8 cellular contexts compared by ENCODE assay signal in the genomic region with DNA sequence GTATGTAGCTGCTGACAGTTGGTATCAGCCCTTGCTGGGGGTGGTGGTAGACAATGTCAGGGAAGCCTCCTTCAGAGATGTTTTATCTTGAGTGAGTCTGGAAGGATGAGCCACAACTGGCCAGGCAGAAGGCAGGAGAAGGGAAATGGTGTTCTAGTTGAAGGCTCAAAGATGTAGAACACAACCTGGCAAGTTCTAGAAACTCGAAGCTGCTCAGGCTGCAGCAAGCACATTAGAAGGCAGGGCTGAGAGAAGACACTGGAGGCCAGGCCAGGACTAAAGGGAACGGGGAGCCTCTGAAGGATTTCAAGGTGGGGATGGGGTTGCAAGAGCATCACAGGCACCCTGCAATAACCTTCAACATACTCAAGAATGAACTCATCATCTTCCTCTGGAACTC. TPM values are rescaled to one million over a fixed set of nuclear protein-coding genes. Genes with fewer than 3 reads are reported as not detected.
DNase-seq lines count a peak whose midpoint lies in the region; ATAC-seq and TF ChIP-seq lines count a peak whose summit lies in the region.

No MANE protein-coding gene starts in this region.

- DNase-seq in activated CD4-positive, alpha-beta memory T cell treated with anti-CD3 and anti-CD28 coated beads, Interleukin-2, amount 10 ng/mL, durations not matched to agents 7 days and 5 days, result no peak
- no peak for DNase-seq in activated CD4-positive, alpha-beta memory T cell treated with anti-CD3 and anti-CD28 coated beads for 36 hours
- no peak for DNase-seq in activated T-helper 2 cell treated with anti-CD3 and anti-CD28 coated beads, Interferon-gamma antibody, Interleukin-2, Interleukin-4, amounts not matched to agents 10 μg/mL and 5 μg/mL and 100 μg/mL, durations not matched to agents 14 hours and 24 hours and 36 hours (ENCODE audit: low spot score)
- DNase-seq in glutamatergic neuron (no peak), type B pancreatic cell (ENCODE audit: extremely low spot score, unreplicated experiment) (no peak), lower lobe of right lung (no peak), NCI-H1105 (lab: John Stamatoyannopoulos, UW) (no peak)
- DNase-seq in stimulated activated CD4-positive, alpha-beta T cell treated with anti-CD3 and anti-CD28 coated beads, Interleukin-12 subunit alpha, Interleukin-12 subunit beta, amount 100 ng/mL, for 4 hours, result no peak

- H3K4me3 Mint-ChIP-seq in activated CD4-positive, alpha-beta memory T cell treated with anti-CD3 and anti-CD28 coated beads, Interleukin-2, amount 10 ng/mL, durations not matched to agents 7 days and 5 days, result no peak overlapping the region
- no peak overlapping the region for H3K4me3 Mint-ChIP-seq in activated CD4-positive, alpha-beta memory T cell treated with anti-CD3 and anti-CD28 coated beads for 36 hours
- H3K4me3 Mint-ChIP-seq in activated T-helper 2 cell treated with anti-CD3 and anti-CD28 coated beads, Interferon-gamma antibody, Interleukin-2, Interleukin-4, amounts not matched to agents 10 μg/mL and 5 μg/mL and 100 μg/mL, durations not matched to agents 14 hours and 24 hours and 36 hours (ENCODE audit: low read depth), result no peak overlapping the region
- H3K4me3 Mint-ChIP-seq in glutamatergic neuron (ENCODE audit: unreplicated experiment), result no peak overlapping the region
- H3K4me3 Mint-ChIP-seq in type B pancreatic cell, result no peak overlapping the region

- no peaks in the 10 kb centered on the region for H3K9me3 ChIP-seq in lower lobe of right lung

- H3K36me3 ChIP-seq in lower lobe of right lung, result peaks cover 33% of the 10 kb centered on the region

- H3K9me3 Mint-ChIP-seq in activated CD4-positive, alpha-beta memory T cell treated with anti-CD3 and anti-CD28 coated beads, Interleukin-2, amount 10 ng/mL, durations not matched to agents 7 days and 5 days, result no peaks in the 10 kb centered on the region
- no peaks in the 10 kb centered on the region for H3K9me3 Mint-ChIP-seq in activated CD4-positive, alpha-beta memory T cell treated with anti-CD3 and anti-CD28 coated beads for 36 hours
- no peaks in the 10 kb centered on the region for H3K9me3 Mint-ChIP-seq in activated T-helper 2 cell treated with anti-CD3 and anti-CD28 coated beads, Interferon-gamma antibody, Interleukin-2, Interleukin-4, amounts not matched to agents 10 μg/mL and 5 μg/mL and 100 μg/mL, durations not matched to agents 14 hours and 24 hours and 36 hours
- peaks cover 13% of the 10 kb centered on the region for H3K9me3 Mint-ChIP-seq in glutamatergic neuron (ENCODE audit: unreplicated experiment)
- no peaks in the 10 kb centered on the region for H3K9me3 Mint-ChIP-seq in type B pancreatic cell

- TF ChIP-seq CTCF in glutamatergic neuron (IDR thresholded peaks at IDR 0.05; ENCODE audit: partially characterized antibody, unreplicated experiment) (no peak), type B pancreatic cell (conservative IDR thresholded peaks at IDR 0.05) (no peak), lower lobe of right lung (IDR thresholded peaks at IDR 0.05) (no peak)

- ATAC-seq in lower lobe of right lung, result no peak

- intact Hi-C loops in activated CD4-positive, alpha-beta memory T cell treated with anti-CD3 and anti-CD28 coated beads for 36 hours (cut with micrococcal nuclease), result loop anchor here (2.0 to 5.0 kb wide), 2 partner anchors 92 to 188 kb away; a partner anchor contains a TSS
- intact Hi-C loops in activated T-helper 2 cell treated with anti-CD3 and anti-CD28 coated beads, Interferon-gamma antibody, Interleukin-2, Interleukin-4, amounts not matched to agents 10 μg/mL and 5 μg/mL and 100 μg/mL, durations not matched to agents 14 hours and 24 hours and 36 hours (cut with micrococcal nuclease), result loop anchor here (2.0 to 5.0 kb wide), 4 partner anchors 83 to 200 kb away; a partner anchor contains a TSS
- intact Hi-C loops in lower lobe of right lung (cut with DNase I), result no loop called here

- no peaks in the 10 kb centered on the region for H3K27me3 ChIP-seq in lower lobe of right lung (ENCODE audit: low read depth)

- POLR2A ChIA-PET in activated CD4-positive, alpha-beta memory T cell treated with anti-CD3 and anti-CD28 coated beads, Interleukin-2, amount 10 ng/mL, durations not matched to agents 7 days and 5 days (lab: Charles Lee), result interaction anchor here (1.2 to 2.6 kb wide), 5 partner anchors 40 to 346 kb away, joined by 3 to 17 read pairs (median 3); a partner anchor contains a TSS
- POLR2A ChIA-PET in activated CD4-positive, alpha-beta memory T cell treated with anti-CD3 and anti-CD28 coated beads for 36 hours (lab: Charles Lee), result no interaction called here

- H3K27ac ChIP-seq in lower lobe of right lung, result no peak overlapping the region

- peak overlapping the region; percentile 17 for H3K27ac Mint-ChIP-seq in activated CD4-positive, alpha-beta memory T cell treated with anti-CD3 and anti-CD28 coated beads, Interleukin-2, amount 10 ng/mL, durations not matched to agents 7 days and 5 days
- H3K27ac Mint-ChIP-seq in activated CD4-positive, alpha-beta memory T cell treated with anti-CD3 and anti-CD28 coated beads for 36 hours, result no peak overlapping the region
- H3K27ac Mint-ChIP-seq in activated T-helper 2 cell treated with anti-CD3 and anti-CD28 coated beads, Interferon-gamma antibody, Interleukin-2, Interleukin-4, amounts not matched to agents 10 μg/mL and 5 μg/mL and 100 μg/mL, durations not matched to agents 14 hours and 24 hours and 36 hours, result peak overlapping the region; percentile 28
- H3K27ac Mint-ChIP-seq in glutamatergic neuron (ENCODE audit: unreplicated experiment) (peak overlapping the region; percentile 1), type B pancreatic cell (peak overlapping the region; percentile 35)

- H3K36me3 Mint-ChIP-seq in activated CD4-positive, alpha-beta memory T cell treated with anti-CD3 and anti-CD28 coated beads, Interleukin-2, amount 10 ng/mL, durations not matched to agents 7 days and 5 days (ENCODE audit: low read depth), result peaks cover 38% of the 10 kb centered on the region
- H3K36me3 Mint-ChIP-seq in activated CD4-positive, alpha-beta memory T cell treated with anti-CD3 and anti-CD28 coated beads for 36 hours, result peaks cover 3% of the 10 kb centered on the region
- peaks cover 70% of the 10 kb centered on the region for H3K36me3 Mint-ChIP-seq in activated T-helper 2 cell treated with anti-CD3 and anti-CD28 coated beads, Interferon-gamma antibody, Interleukin-2, Interleukin-4, amounts not matched to agents 10 μg/mL and 5 μg/mL and 100 μg/mL, durations not matched to agents 14 hours and 24 hours and 36 hours (ENCODE audit: low read depth)
- H3K36me3 Mint-ChIP-seq in glutamatergic neuron (ENCODE audit: unreplicated experiment) (peaks cover 13% of the 10 kb centered on the region), type B pancreatic cell (peaks cover 15% of the 10 kb centered on the region)

- H3K4me1 Mint-ChIP-seq in activated CD4-positive, alpha-beta memory T cell treated with anti-CD3 and anti-CD28 coated beads, Interleukin-2, amount 10 ng/mL, durations not matched to agents 7 days and 5 days, result peaks cover 57% of the 10 kb centered on the region
- H3K4me1 Mint-ChIP-seq in activated CD4-positive, alpha-beta memory T cell treated with anti-CD3 and anti-CD28 coated beads for 36 hours (ENCODE audit: low read depth), result peaks cover 15% of the 10 kb centered on the region
- peaks cover 75% of the 10 kb centered on the region for H3K4me1 Mint-ChIP-seq in activated T-helper 2 cell treated with anti-CD3 and anti-CD28 coated beads, Interferon-gamma antibody, Interleukin-2, Interleukin-4, amounts not matched to agents 10 μg/mL and 5 μg/mL and 100 μg/mL, durations not matched to agents 14 hours and 24 hours and 36 hours (ENCODE audit: low read depth)
- peaks cover 4% of the 10 kb centered on the region for H3K4me1 Mint-ChIP-seq in glutamatergic neuron (ENCODE audit: low read depth, unreplicated experiment)
- peaks cover 11% of the 10 kb centered on the region for H3K4me1 Mint-ChIP-seq in type B pancreatic cell (ENCODE audit: unreplicated experiment)

- peaks cover 24% of the 10 kb centered on the region for H3K4me1 ChIP-seq in lower lobe of right lung

- H3K4me3 ChIP-seq in lower lobe of right lung, result no peak overlapping the region

- no peaks in the 10 kb centered on the region for H3K27me3 Mint-ChIP-seq in activated CD4-positive, alpha-beta memory T cell treated with anti-CD3 and anti-CD28 coated beads, Interleukin-2, amount 10 ng/mL, durations not matched to agents 7 days and 5 days
- H3K27me3 Mint-ChIP-seq in activated CD4-positive, alpha-beta memory T cell treated with anti-CD3 and anti-CD28 coated beads for 36 hours, result no peaks in the 10 kb centered on the region
- H3K27me3 Mint-ChIP-seq in activated T-helper 2 cell treated with anti-CD3 and anti-CD28 coated beads, Interferon-gamma antibody, Interleukin-2, Interleukin-4, amounts not matched to agents 10 μg/mL and 5 μg/mL and 100 μg/mL, durations not matched to agents 14 hours and 24 hours and 36 hours (ENCODE audit: low read depth), result no peaks in the 10 kb centered on the region
- H3K27me3 Mint-ChIP-seq in glutamatergic neuron (ENCODE audit: unreplicated experiment) (peaks cover 8% of the 10 kb centered on the region), type B pancreatic cell (no peaks in the 10 kb centered on the region)

- CTCF ChIA-PET in activated CD4-positive, alpha-beta memory T cell treated with anti-CD3 and anti-CD28 coated beads, Interleukin-2, amount 10 ng/mL, durations not matched to agents 7 days and 5 days (lab: Charles Lee), result interaction anchor here (1.3 to 2.4 kb wide), 2 partner anchors 232 to 335 kb away, joined by 3 to 36 read pairs; no protein-coding TSS in a partner anchor
- CTCF ChIA-PET in activated CD4-positive, alpha-beta memory T cell treated with anti-CD3 and anti-CD28 coated beads for 36 hours (lab: Charles Lee), result interaction anchor here (1.7 kb wide), 1 partner anchor 16 kb away, joined by 4 read pairs; no protein-coding TSS in a partner anchor

RNA-seq across cellular contexts. Expression of a gene that starts 40.4 kb away (rescaled TPM):
- total RNA-seq in activated CD4-positive, alpha-beta memory T cell treated with anti-CD3 and anti-CD28 coated beads, Interleukin-2, amount 10 ng/mL, durations not matched to agents 7 days and 5 days, result 10 to 100 TPM; 10.8 to 12.1 TPM
- 1 to 10 TPM; 9.3 to 9.6 TPM for total RNA-seq in activated CD4-positive, alpha-beta memory T cell treated with anti-CD3 and anti-CD28 coated beads for 36 hours
- 12.9 and 14.6 TPM in 2 replicates for total RNA-seq in activated T-helper 2 cell treated with anti-CD3 and anti-CD28 coated beads, Interferon-gamma antibody, Interleukin-2, Interleukin-4, amounts not matched to agents 10 μg/mL and 5 μg/mL and 100 μg/mL, durations not matched to agents 14 hours and 24 hours and 36 hours
- total RNA-seq in glutamatergic neuron (ENCODE audit: unreplicated experiment) (34.2 TPM), type B pancreatic cell (ENCODE audit: low replicate concordance) (8.9 and 9.7 TPM in 2 replicates), lower lobe of right lung (6.8 TPM)

RNA-seq across cellular contexts. Expression of a gene that starts 40.7 kb away (rescaled TPM):
- total RNA-seq in activated CD4-positive, alpha-beta memory T cell treated with anti-CD3 and anti-CD28 coated beads, Interleukin-2, amount 10 ng/mL, durations not matched to agents 7 days and 5 days, result 1 to 10 TPM; 7.5 to 9.3 TPM
- total RNA-seq in activated CD4-positive, alpha-beta memory T cell treated with anti-CD3 and anti-CD28 coated beads for 36 hours, result 1 to 10 TPM; 7.9 to 8.8 TPM
- total RNA-seq in activated T-helper 2 cell treated with anti-CD3 and anti-CD28 coated beads, Interferon-gamma antibody, Interleukin-2, Interleukin-4, amounts not matched to agents 10 μg/mL and 5 μg/mL and 100 μg/mL, durations not matched to agents 14 hours and 24 hours and 36 hours, result 10.0 and 10.4 TPM in 2 replicates
- total RNA-seq in glutamatergic neuron (ENCODE audit: unreplicated experiment), result 9.7 TPM
- total RNA-seq in type B pancreatic cell (ENCODE audit: low replicate concordance), result 9.7 and 10.7 TPM in 2 replicates
- 10.4 TPM for total RNA-seq in lower lobe of right lung
